ENCODE assay signal across 8 cellular contexts in genomic region chr11:67287355-67288197, GRCh38. TPM values are rescaled to one million over a fixed set of nuclear protein-coding genes. Genes with fewer than 3 reads are reported as not detected.
DNase-seq lines count a peak whose midpoint lies in the region.

No MANE protein-coding gene starts in this region.

- peaks cover 9% of the 10 kb centered on the region for H3K4me1 ChIP-seq in iPS-18a (ENCODE audit: control insufficient read depth, low read depth, low read length)

- peak overlapping the region; percentile 81 for H3K4me3 ChIP-seq in iPS-18a (ENCODE audit: low read length)

- H3K9me3 Mint-ChIP-seq in activated naive CD4-positive, alpha-beta T cell treated with anti-CD3 and anti-CD28 coated beads, Interleukin-2, amount 50 U/mL, for 24 hours: no peaks in the 10 kb centered on the region

- peak overlapping the region; percentile 80 for H3K4me3 Mint-ChIP-seq in activated naive CD4-positive, alpha-beta T cell treated with anti-CD3 and anti-CD28 coated beads, Interleukin-2, amount 50 U/mL, for 24 hours

- DNase-seq in SKM-1 treated with dmso at 0.1 percent for 144 hours (lab: John Stamatoyannopoulos, UW; ENCODE audit: unreplicated experiment) (peak; percentile 51), SKM-1 (lab: John Stamatoyannopoulos, UW; ENCODE audit: unreplicated experiment) (no peak), HPDE6-E6E7 (ENCODE audit: extremely low spot score) (no peak), NCI-H2107 (lab: John Stamatoyannopoulos, UW) (no peak), T-helper 9 cell (no peak)

- H3K36me3 Mint-ChIP-seq in activated naive CD4-positive, alpha-beta T cell treated with anti-CD3 and anti-CD28 coated beads, Interleukin-2, amount 50 U/mL, for 24 hours: peaks cover under 1% of the 10 kb centered on the region

- H3K4me1 Mint-ChIP-seq in activated naive CD4-positive, alpha-beta T cell treated with anti-CD3 and anti-CD28 coated beads, Interleukin-2, amount 50 U/mL, for 24 hours: peaks cover 25% of the 10 kb centered on the region

- H3K36me3 ChIP-seq in iPS-18a (ENCODE audit: control insufficient read depth, low read depth, low read length): peaks cover 31% of the 10 kb centered on the region

- peak overlapping the region; percentile 81 for H3K9ac ChIP-seq in iPS-18a (ENCODE audit: low read length)

- H3K27me3 ChIP-seq in iPS-18a (ENCODE audit: control insufficient read depth, insufficient read depth, low read length): no peaks in the 10 kb centered on the region

- H3K27ac ChIP-seq in iPS-18a (ENCODE audit: low read length): peak overlapping the region; percentile 71
- peak overlapping the region; percentile 86 for H3K27ac ChIP-seq in temporal lobe (ENCODE audit: low read depth, low read length)

- H3K9me3 ChIP-seq in iPS-18a (ENCODE audit: control insufficient read depth, low read depth, low read length): no peaks in the 10 kb centered on the region

- peak overlapping the region; percentile 98 for H3K27ac Mint-ChIP-seq in activated naive CD4-positive, alpha-beta T cell treated with anti-CD3 and anti-CD28 coated beads, Interleukin-2, amount 50 U/mL, for 24 hours

- no peaks in the 10 kb centered on the region for H3K27me3 Mint-ChIP-seq in activated naive CD4-positive, alpha-beta T cell treated with anti-CD3 and anti-CD28 coated beads, Interleukin-2, amount 50 U/mL, for 24 hours

RNA-seq across cellular contexts. Expression of gene ANKRD13D, which starts 1.5 kb away (rescaled TPM):
- 39.1 TPM for total RNA-seq in temporal lobe

RNA-seq across cellular contexts. Expression of gene SSH3, which starts 15.8 kb away (rescaled TPM):
- 7.9 TPM for total RNA-seq in temporal lobe

RNA-seq across cellular contexts. Expression of gene GRK2, which starts 21.3 kb away (rescaled TPM):
- 49.2 TPM for total RNA-seq in temporal lobe
